2 cellular contexts compared by ENCODE assay signal in genomic region chr18:69758458-69758857, GRCh38.
TF ChIP-seq lines count a peak whose summit lies in the region.

No MANE protein-coding gene starts in this region.

TF ChIP-seq in H1, 55 proteins besides CTCF, POLR2A, EP300 and RAD21:
- TF ChIP-seq MAX (IDR thresholded peaks at IDR 0.05) (no peak), TAF7 (optimal IDR thresholded peaks at IDR 0.05; ENCODE audit: borderline replicate concordance, low read depth, low read length) (no peak), GTF2F1 (IDR thresholded peaks at IDR 0.05; ENCODE audit: borderline replicate concordance, low read depth, low read length) (no peak), BRCA1 (IDR thresholded peaks at IDR 0.05; ENCODE audit: low read depth, low read length) (no peak), HDAC6 (IDR thresholded peaks at IDR 0.05; ENCODE audit: low read depth, low read length) (no peak), POLR2AphosphoS5 (IDR thresholded peaks at IDR 0.05; ENCODE audit: low read depth, low read length) (no peak), YY1 (IDR thresholded peaks at IDR 0.05; ENCODE audit: low read depth, low read length) (no peak), SP1 (IDR thresholded peaks at IDR 0.05; ENCODE audit: low read depth, low read length) (no peak), SAP30 (IDR thresholded peaks at IDR 0.05; ENCODE audit: insufficient read depth, insufficient replicate concordance, low read length) (no peak), EZH2 (IDR thresholded peaks at IDR 0.05; ENCODE audit: low read depth, low read length, severe bottlenecking) (no peak), JUN (IDR thresholded peaks at IDR 0.05; ENCODE audit: low read depth, low read length) (no peak), SIRT6 (IDR thresholded peaks at IDR 0.05; ENCODE audit: low read length) (no peak), CBX5 (IDR thresholded peaks at IDR 0.05; ENCODE audit: low read depth, low read length) (no peak), KDM5A (IDR thresholded peaks at IDR 0.05; ENCODE audit: low read length) (no peak), CBX8 (IDR thresholded peaks at IDR 0.05; ENCODE audit: borderline replicate concordance, low read depth, low read length) (no peak)

TF ChIP-seq in neural cell, 6 proteins besides CTCF, POLR2A, EP300 and RAD21:
- no peak for TF ChIP-seq REST (IDR thresholded peaks at IDR 0.05; ENCODE audit: borderline replicate concordance)
- no peak for TF ChIP-seq MXI1 (conservative IDR thresholded peaks at IDR 0.05; ENCODE audit: poor library complexity, severe bottlenecking)
- no peak for TF ChIP-seq TAF1 (IDR thresholded peaks at IDR 0.05; ENCODE audit: low read depth)
- TF ChIP-seq POLR2AphosphoS5 (IDR thresholded peaks at IDR 0.05), result no peak
- TF ChIP-seq SMC3 (conservative IDR thresholded peaks at IDR 0.05; ENCODE audit: poor library complexity), result no peak
- no peak for TF ChIP-seq EZH2 (IDR thresholded peaks at IDR 0.05; ENCODE audit: borderline replicate concordance, insufficient read depth, low read length, poor library complexity, severe bottlenecking)
